24 cellular contexts compared by ENCODE assay signal in genomic region chr19:39708594-39708993, GRCh38. TPM values are rescaled to one million over a fixed set of nuclear protein-coding genes. Genes with fewer than 3 reads are reported as not detected.
"Had no signal": no experiment of that assay in that cellular context is flagged by ENCODE, and none has a peak within 500 bp of the region (broad histone marks: within the 10 kb centered on the region; RNA-seq: fewer than 3 reads in every experiment).

No MANE protein-coding gene starts in this region.

- DNase-seq: activated T-cell treated with anti-CD3 and anti-CD28 coated beads, Interleukin-2, amount 50 U/mL, for 24 hours; colonic mucosa; dorsolateral prefrontal cortex; effector memory CD8-positive, alpha-beta T cell; foreskin melanocyte; left lung; natural killer cell; stimulated activated CD4-positive, alpha-beta T cell treated with anti-CD3 and anti-CD28 coated beads, Interleukin-4, amount 100 ng/mL, for 1 hour; stimulated activated naive CD8-positive, alpha-beta T cell treated with anti-CD3 and anti-CD28 coated beads, Interleukin-15, Interleukin-2, amounts not matched to agents 100 U/mL and 50 U/mL, for 24 hours; T-helper 9 cell had no signal

- H3K9me3 Mint-ChIP-seq: activated T-cell treated with anti-CD3 and anti-CD28 coated beads, Interleukin-2, amount 50 U/mL, for 24 hours; activated T-helper 17 cell treated with anti-CD3 and anti-CD28 coated beads, Interleukin-2, amount 50 U/mL, for 72 hours; effector memory CD8-positive, alpha-beta T cell; mesothelial cell of epicardium; natural killer cell had no signal

- H3K36me3 ChIP-seq: ascending aorta, colonic mucosa, left lung had no signal

- H3K27ac Mint-ChIP-seq: activated naive CD4-positive, alpha-beta T cell treated with anti-CD3 and anti-CD28 coated beads, Interleukin-2, amount 50 U/mL, for 72 hours; activated T-cell treated with anti-CD3 and anti-CD28 coated beads, Interleukin-2, amount 50 U/mL, for 24 hours; activated T-helper 17 cell treated with anti-CD3 and anti-CD28 coated beads, Interleukin-2, amount 50 U/mL, for 72 hours; effector memory CD8-positive, alpha-beta T cell; mesothelial cell of epicardium; natural killer cell; progenitor cell of endocrine pancreas; WTC11 had no signal

- H3K27me3 ChIP-seq: ascending aorta, colonic mucosa, left lung had no signal

- H3K27ac ChIP-seq: ascending aorta, colonic mucosa, dorsolateral prefrontal cortex, left lung had no signal

- H3K9me3 ChIP-seq: ascending aorta, colonic mucosa, left lung had no signal

- ATAC-seq: activated naive CD4-positive, alpha-beta T cell treated with anti-CD3 and anti-CD28 coated beads, Interleukin-2, amount 50 U/mL, for 72 hours; activated T-helper 17 cell treated with anti-CD3 and anti-CD28 coated beads, Interleukin-2, amount 50 U/mL, for 72 hours; effector memory CD8-positive, alpha-beta T cell; esophagus mucosa; left lung; natural killer cell; stimulated activated naive CD8-positive, alpha-beta T cell treated with anti-CD3 and anti-CD28 coated beads, Interleukin-15, Interleukin-2, amounts not matched to agents 100 U/mL and 50 U/mL, for 24 hours; WTC11 had no signal

- H3K36me3 Mint-ChIP-seq: mesothelial cell of epicardium, natural killer cell, WTC11 had no signal

- H3K4me3 Mint-ChIP-seq: activated T-cell treated with anti-CD3 and anti-CD28 coated beads, Interleukin-2, amount 50 U/mL, for 24 hours; activated T-helper 17 cell treated with anti-CD3 and anti-CD28 coated beads, Interleukin-2, amount 50 U/mL, for 72 hours; effector memory CD8-positive, alpha-beta T cell; mesothelial cell of epicardium; natural killer cell; WTC11 had no signal

- H3K4me1 ChIP-seq: ascending aorta, colonic mucosa, left lung had no signal

- H3K4me3 ChIP-seq: ascending aorta, colonic mucosa, dorsolateral prefrontal cortex, left lung, lung had no signal

- H3K4me1 Mint-ChIP-seq: natural killer cell, WTC11 had no signal

- FAIRE-seq: endothelial cell of umbilical vein had no signal

- H3K27me3 Mint-ChIP-seq: activated T-cell treated with anti-CD3 and anti-CD28 coated beads, Interleukin-2, amount 50 U/mL, for 24 hours; activated T-helper 17 cell treated with anti-CD3 and anti-CD28 coated beads, Interleukin-2, amount 50 U/mL, for 72 hours had no signal

RNA-seq across cellular contexts. Expression of gene LGALS14, which starts 4.3 kb away (rescaled TPM):
- total RNA-seq: ascending aorta, colonic mucosa, dorsolateral prefrontal cortex, endothelial cell of umbilical vein, esophagus mucosa, kidney epithelial cell, left lung, lung, natural killer cell, osteoblast, progenitor cell of endocrine pancreas, subcutaneous adipose tissue, ureter, WTC11 had no signal
- polyA plus RNA-seq: adipose tissue, endothelial cell of umbilical vein, lung had no signal

RNA-seq across cellular contexts. Expression of gene CLC, which starts 29.2 kb away (rescaled TPM):
- total RNA-seq: activated T-helper 17 cell treated with anti-CD3 and anti-CD28 coated beads, Interleukin-2, amount 50 U/mL, for 72 hours; ascending aorta; endothelial cell of umbilical vein; esophagus mucosa; kidney epithelial cell; left lung; mesothelial cell of epicardium; osteoblast; progenitor cell of endocrine pancreas; subcutaneous adipose tissue; ureter; WTC11 had no signal
- polyA plus RNA-seq: endothelial cell of umbilical vein had no signal

RNA-seq across cellular contexts. Expression of gene LGALS16, which starts 52.9 kb away (rescaled TPM):
- total RNA-seq: activated naive CD4-positive, alpha-beta T cell treated with anti-CD3 and anti-CD28 coated beads, Interleukin-2, amount 50 U/mL, for 72 hours; activated T-helper 17 cell treated with anti-CD3 and anti-CD28 coated beads, Interleukin-2, amount 50 U/mL, for 72 hours; ascending aorta; colonic mucosa; endothelial cell of umbilical vein; esophagus mucosa; kidney epithelial cell; left lung; lung; mesothelial cell of epicardium; natural killer cell; osteoblast; progenitor cell of endocrine pancreas; subcutaneous adipose tissue; ureter; WTC11 had no signal
- polyA plus RNA-seq: adipose tissue, endothelial cell of umbilical vein, lung had no signal
